ENCODE assay signal across 22 cellular contexts in genomic region chr4:7195546-7196282, GRCh38. TPM values are rescaled to one million over a fixed set of nuclear protein-coding genes. Genes with fewer than 3 reads are reported as not detected.
DNase-seq lines count a peak whose midpoint lies in the region; ATAC-seq and TF ChIP-seq lines count a peak whose summit lies in the region.
"Had no signal": no experiment of that assay in that cellular context is flagged by ENCODE, and none has a peak within 500 bp of the region (broad histone marks: within the 10 kb centered on the region; RNA-seq: fewer than 3 reads in every experiment).

No MANE protein-coding gene starts in this region.

- no peak overlapping the region for H3K9ac ChIP-seq in mammary epithelial cell (ENCODE audit: insufficient read depth, low read length)
- H3K9ac ChIP-seq: neural progenitor cell had no signal

- no peak overlapping the region for H3K27ac Mint-ChIP-seq in MCF 10A (ENCODE audit: low read depth, unreplicated experiment)
- H3K27ac Mint-ChIP-seq in brain = peak overlapping the region in 3 of 5 experiments; percentile 38 to 71 (median 67)
- H3K27ac Mint-ChIP-seq in activated CD8-positive, alpha-beta memory T cell treated with anti-CD3 and anti-CD28 coated beads, Interleukin-2, amount 10 ng/mL, durations not matched to agents 7 days and 5 days = no peak overlapping the region
- H3K27ac Mint-ChIP-seq: activated CD4-positive, alpha-beta T cell treated with anti-CD3 and anti-CD28 coated beads for 36 hours; activated naive CD8-positive, alpha-beta T cell; neural progenitor cell; T-helper 2 cell treated with Interferon-gamma antibody and Interleukin-4, amounts not matched to agents 5 μg/mL and 100 μg/mL, for 36 hours had no signal

- BruUV-seq in mammary epithelial cell (replicated peaks; lab: Mats Ljungman, UMichigan) (no TSS peak), MCF 10A (replicated peaks; lab: Mats Ljungman, UMichigan) (no TSS peak)

- no peaks in the 10 kb centered on the region for H3K36me3 Mint-ChIP-seq in MCF 10A (ENCODE audit: insufficient read depth, unreplicated experiment)
- H3K36me3 Mint-ChIP-seq in brain = no peaks in the 10 kb centered on the region
- H3K36me3 Mint-ChIP-seq in activated CD8-positive, alpha-beta memory T cell treated with anti-CD3 and anti-CD28 coated beads, Interleukin-2, amount 10 ng/mL, durations not matched to agents 7 days and 5 days = no peaks in the 10 kb centered on the region
- H3K36me3 Mint-ChIP-seq: activated naive CD8-positive, alpha-beta T cell; neural progenitor cell had no signal

- H3K4me1 Mint-ChIP-seq in MCF 10A (ENCODE audit: insufficient read depth, unreplicated experiment) = peaks cover 14% of the 10 kb centered on the region
- peaks cover 64% of the 10 kb centered on the region for H3K4me1 Mint-ChIP-seq in brain
- no peaks in the 10 kb centered on the region for H3K4me1 Mint-ChIP-seq in activated CD8-positive, alpha-beta memory T cell treated with anti-CD3 and anti-CD28 coated beads, Interleukin-2, amount 10 ng/mL, durations not matched to agents 7 days and 5 days
- H3K4me1 Mint-ChIP-seq: activated CD4-positive, alpha-beta T cell treated with anti-CD3 and anti-CD28 coated beads for 36 hours had no signal

- dilution Hi-C loops in mammary epithelial cell (cut with HindIII; ENCODE audit: low sequenced_read_pairs) = loop anchor here (10.0 kb wide), 1 partner anchor 559 kb away; no protein-coding TSS in a partner anchor

- 28% methylated on average over 14 of the region's 14 CpGs for WGBS in mammary epithelial cell (ENCODE audit: low coverage, missing lambda C conversion rate)
- WGBS in aorta, 2 donors = 20 to 25% methylated on average over 14 of the region's 14 CpGs

- H3K36me3 ChIP-seq in mammary epithelial cell (ENCODE audit: insufficient read depth, low read length) (no peaks in the 10 kb centered on the region), aorta (ENCODE audit: control insufficient read depth in 1 of 2, insufficient read depth in 2 of 2, low read length in 1 of 2) (no peaks in the 10 kb centered on the region)
- H3K36me3 ChIP-seq: neural progenitor cell, right atrium auricular region, SJCRH30, transverse colon had no signal

- intact Hi-C loops in mammary epithelial cell (cut with micrococcal nuclease) (loop anchor here (1.0 to 5.0 kb wide), 2 partner anchors 11 to 87 kb away; no protein-coding TSS in a partner anchor), MCF 10A (cut with micrococcal nuclease) (no loop called here), aorta (cut with DNase I) (no loop called here)

- DNase-seq in mammary epithelial cell = no peak
- DNase-seq in MCF 10A (ENCODE audit: unreplicated experiment) = no peak
- peak; percentile 5 for DNase-seq in middle frontal gyrus (ENCODE audit: extremely low spot score, low spot score)
- DNase-seq in aorta = peak; percentile 17 to 45
- no peak for DNase-seq in activated CD8-positive, alpha-beta memory T cell treated with anti-CD3 and anti-CD28 coated beads, Interleukin-2, amount 10 ng/mL, durations not matched to agents 7 days and 5 days
- DNase-seq in GF-D8 (lab: John Stamatoyannopoulos, UW) = no peak
- DNase-seq: activated CD4-positive, alpha-beta T cell treated with anti-CD3 and anti-CD28 coated beads for 36 hours; cerebellar nuclear complex; KBM-7; mesenchymal stem cell; NCI-H1105 treated with DMSO at 0.1 percent for 48 hours; SJCRH30; stimulated activated CD4-positive, alpha-beta T cell treated with anti-CD3 and anti-CD28 coated beads, Interleukin-2, amount 100 ng/mL, for 48 hours; stimulated activated CD8-positive, alpha-beta memory T cell treated with anti-CD3 and anti-CD28 coated beads, Interleukin-4, amount 100 ng/mL, for 48 hours; transverse colon had no signal

- TF ChIP-seq CTCF in mammary epithelial cell (conservative IDR thresholded peaks at IDR 0.05 in 1 of 2, IDR thresholded peaks at IDR 0.05 in 1 of 2; ENCODE audit: extremely low read depth in 1 of 2, insufficient read depth in 1 of 2, low read depth in 1 of 2, low read length in 2 of 2) = no peak
- no peak for TF ChIP-seq CTCF in MCF 10A (IDR thresholded peaks at IDR 0.05; ENCODE audit: unreplicated experiment)
- TF ChIP-seq CTCF in brain (conservative IDR thresholded peaks at IDR 0.05) = no peak

- no peaks in the 10 kb centered on the region for H3K9me3 ChIP-seq in mammary epithelial cell (replicated peaks; ENCODE audit: insufficient read depth, low read length)
- H3K9me3 ChIP-seq in aorta (ENCODE audit: control insufficient read depth, low read length) = no peaks in the 10 kb centered on the region
- H3K9me3 ChIP-seq: right atrium auricular region, SJCRH30, transverse colon had no signal

- H4K20me1 ChIP-seq in mammary epithelial cell (ENCODE audit: insufficient read depth, low read length) = peaks cover 1% of the 10 kb centered on the region

- H3K27me3 Mint-ChIP-seq in MCF 10A (ENCODE audit: insufficient read depth, unreplicated experiment) = peaks cover 16% of the 10 kb centered on the region
- peaks cover 35% of the 10 kb centered on the region for H3K27me3 Mint-ChIP-seq in brain
- H3K27me3 Mint-ChIP-seq in activated CD8-positive, alpha-beta memory T cell treated with anti-CD3 and anti-CD28 coated beads, Interleukin-2, amount 10 ng/mL, durations not matched to agents 7 days and 5 days = peaks cover 54% of the 10 kb centered on the region

- H3K4me3 Mint-ChIP-seq in MCF 10A (ENCODE audit: unreplicated experiment) (no peak overlapping the region), brain (peak overlapping the region in 4 of 5 experiments; percentile 49 to 87 (median 64))
- no peak overlapping the region for H3K4me3 Mint-ChIP-seq in activated CD8-positive, alpha-beta memory T cell treated with anti-CD3 and anti-CD28 coated beads, Interleukin-2, amount 10 ng/mL, durations not matched to agents 7 days and 5 days
- H3K4me3 Mint-ChIP-seq: activated CD4-positive, alpha-beta T cell treated with anti-CD3 and anti-CD28 coated beads for 36 hours; activated naive CD8-positive, alpha-beta T cell; neural progenitor cell; T-helper 2 cell treated with Interferon-gamma antibody and Interleukin-4, amounts not matched to agents 5 μg/mL and 100 μg/mL, for 36 hours had no signal

- peak overlapping the region; percentile 33 for H3K4me2 ChIP-seq in mammary epithelial cell (ENCODE audit: insufficient read depth, low read depth, low read length)

- H3K27ac ChIP-seq in mammary epithelial cell (ENCODE audit: insufficient read depth, low read depth, low read length) (no peak overlapping the region), aorta (ENCODE audit: low read depth in 1 of 2, low read length in 2 of 2) (no peak overlapping the region)
- H3K27ac ChIP-seq: HL-60, neural progenitor cell, right atrium auricular region, SJCRH30, transverse colon had no signal

- CTCF ChIA-PET in mammary epithelial cell (lab: Charles Lee; ENCODE audit: low non-redundant PET) (interaction anchor here (0.6 kb wide), 1 partner anchor 287 kb away, joined by 7 read pairs; no protein-coding TSS in a partner anchor), MCF 10A (lab: Yijun Ruan, JAX) (interaction anchor here (0.7 to 6.2 kb wide), 9 partner anchors 9 to 781 kb away, joined by 3 to 49 read pairs (median 6); no protein-coding TSS in a partner anchor)
- CTCF ChIA-PET in activated CD8-positive, alpha-beta memory T cell treated with anti-CD3 and anti-CD28 coated beads, Interleukin-2, amount 10 ng/mL, durations not matched to agents 7 days and 5 days (lab: Charles Lee) = interaction anchor here (1.3 kb wide), 1 partner anchor 791 kb away, joined by 3 read pairs; no protein-coding TSS in a partner anchor

- H3K27me3 ChIP-seq in mammary epithelial cell (ENCODE audit: insufficient read depth, low read length) (peaks cover 12% of the 10 kb centered on the region), aorta (ENCODE audit: control insufficient read depth in 1 of 2, insufficient read depth in 2 of 2, low read length in 1 of 2) (no peaks in the 10 kb centered on the region)
- H3K27me3 ChIP-seq: right atrium auricular region had no signal

- no peaks in the 10 kb centered on the region for H3K9me3 Mint-ChIP-seq in MCF 10A (ENCODE audit: unreplicated experiment)
- H3K9me3 Mint-ChIP-seq in brain = no peaks in the 10 kb centered on the region
- H3K9me3 Mint-ChIP-seq in activated CD8-positive, alpha-beta memory T cell treated with anti-CD3 and anti-CD28 coated beads, Interleukin-2, amount 10 ng/mL, durations not matched to agents 7 days and 5 days (ENCODE audit: low read depth) = no peaks in the 10 kb centered on the region
- H3K9me3 Mint-ChIP-seq: neural progenitor cell; T-helper 2 cell treated with Interferon-gamma antibody and Interleukin-4, amounts not matched to agents 5 μg/mL and 100 μg/mL, for 36 hours had no signal

- ATAC-seq in aorta (ENCODE audit: low FRiP score) = no peak
- ATAC-seq in activated CD8-positive, alpha-beta memory T cell treated with anti-CD3 and anti-CD28 coated beads, Interleukin-2, amount 10 ng/mL, durations not matched to agents 7 days and 5 days = no peak
- no peak for ATAC-seq in HG02970 (IDR thresholded peaks at IDR 0.05; ENCODE audit: low FRiP score, unreplicated experiment)
- ATAC-seq: activated CD4-positive, alpha-beta T cell treated with anti-CD3 and anti-CD28 coated beads for 36 hours had no signal

- H3K79me2 ChIP-seq in mammary epithelial cell (ENCODE audit: insufficient read depth, low read length) = no peaks in the 10 kb centered on the region

- POLR2A ChIA-PET in MCF 10A (lab: Yijun Ruan, JAX) = interaction anchor here (1.0 to 1.7 kb wide), 2 partner anchors 11 to 26 kb away, joined by 3 to 6 read pairs; no protein-coding TSS in a partner anchor

- H3K4me1 ChIP-seq in mammary epithelial cell (ENCODE audit: insufficient read depth, low read length) (peaks cover 15% of the 10 kb centered on the region), aorta (ENCODE audit: control insufficient read depth in 1 of 2, insufficient read depth in 2 of 2, low read length in 2 of 2) (no peaks in the 10 kb centered on the region)

- no peak overlapping the region for H3K4me3 ChIP-seq in mammary epithelial cell (replicated peaks in 1 of 3; ENCODE audit: insufficient read depth in 1 of 3, low read depth in 2 of 3, low read length in 3 of 3)
- H3K4me3 ChIP-seq in aorta (ENCODE audit: low read length in 2 of 2) = no peak overlapping the region
- H3K4me3 ChIP-seq: neural progenitor cell, right atrium auricular region, SJCRH30, transverse colon had no signal

- in situ Hi-C loops in mammary epithelial cell (cut with MboI; ENCODE audit: low sequenced_read_pairs in 2 of 2) = loop anchor here (5.0 to 25.0 kb wide), 3 partner anchors 97 to 529 kb away; no protein-coding TSS in a partner anchor

- no peak overlapping the region for H2AFZ ChIP-seq in mammary epithelial cell (ENCODE audit: low read depth, low read length)
- H2AFZ ChIP-seq: neural progenitor cell had no signal

RNA-seq across cellular contexts. Expression of gene SORCS2, which starts 3.4 kb away (rescaled TPM):
- total RNA-seq in mammary epithelial cell = 10 to 100 TPM in 1 of 2 donors, 1 to 10 TPM in 1; 1.6 to 10.7 TPM
- polyA plus RNA-seq in mammary epithelial cell = 0.91 TPM
- 0.47 TPM for polyA minus RNA-seq in mammary epithelial cell
- total RNA-seq in MCF 10A (2022) = 0.05 TPM in 1 of 2 replicates, not detected in the other
- polyA plus RNA-seq in brain (ENCODE audit: insufficient read depth, low read depth, low replicate concordance) = 18.8 TPM
- 1 to 10 TPM; 2.3 to 8.4 TPM for total RNA-seq in aorta
- polyA plus RNA-seq in aorta = 1 to 10 TPM in 1 of 2 donors, under 1 TPM in 1; 0.05 to 1.4 TPM
- total RNA-seq in activated CD8-positive, alpha-beta memory T cell treated with anti-CD3 and anti-CD28 coated beads, Interleukin-2, amount 10 ng/mL, durations not matched to agents 7 days and 5 days = under 1 TPM; 0.05 to 0.06 TPM

Comparison
In these comparisons a context has a peak if more than half of its experiments do, and no peak if none do; other contexts are left out.
1. DNase-seq: peak in middle frontal gyrus (single experiment) and aorta (2 of 2); none in mammary epithelial cell (single experiment), MCF 10A (single experiment), activated CD8-positive, alpha-beta memory T cell treated with anti-CD3 and anti-CD28 coated beads, Interleukin-2, amount 10 ng/mL, durations not matched to agents 7 days and 5 days (single experiment) and GF-D8 (single experiment).
2. H3K27ac Mint-ChIP-seq: peak in brain (3 of 5); none in MCF 10A (single experiment) and activated CD8-positive, alpha-beta memory T cell treated with anti-CD3 and anti-CD28 coated beads, Interleukin-2, amount 10 ng/mL, durations not matched to agents 7 days and 5 days (single experiment).
3. H3K4me3 Mint-ChIP-seq: peak in brain (4 of 5); none in MCF 10A (single experiment) and activated CD8-positive, alpha-beta memory T cell treated with anti-CD3 and anti-CD28 coated beads, Interleukin-2, amount 10 ng/mL, durations not matched to agents 7 days and 5 days (single experiment).